ENCODE assay signal across 11 cellular contexts in genomic region chr6:23368557-23368956, GRCh38.
"Had no signal": no experiment of that assay in that cellular context is flagged by ENCODE, and none has a peak within 500 bp of the region (broad histone marks: within the 10 kb centered on the region; RNA-seq: fewer than 3 reads in every experiment).

No MANE protein-coding gene starts in this region.

- H3K4me1 ChIP-seq: HAP-1 had no signal

- H3K4me2 ChIP-seq: GM23338 had no signal

- H3K4me3 ChIP-seq: GM23248, GM23338, HAP-1 had no signal

- FAIRE-seq: H1, H54 had no signal

- H3K27ac ChIP-seq: GM23248 had no signal

- ATAC-seq: GM23338, HCT116 had no signal

- H3K9me3 ChIP-seq: HAP-1 had no signal

- DNase-seq: GM23248, GOT3, H7, H9, HCEC 1CT, HFFc6 had no signal

- H3K36me3 ChIP-seq: HAP-1 had no signal

- H2AFZ ChIP-seq: GM23248, GM23338 had no signal

- H3K9ac ChIP-seq: GM23248 had no signal
